Comparison of ENCODE assay signal across 15 cellular contexts in genomic region chr5:111635151-111635945, GRCh38.
DNase-seq lines count a peak whose midpoint lies in the region; ATAC-seq, FAIRE-seq and TF ChIP-seq lines count a peak whose summit lies in the region.
"Had no signal": no experiment of that assay in that cellular context is flagged by ENCODE, and none has a peak within 500 bp of the region (broad histone marks: within the 10 kb centered on the region; RNA-seq: fewer than 3 reads in every experiment).

No MANE protein-coding gene starts in this region.

- H3K56ac ChIP-seq in IMR-90 (ENCODE audit: extremely low read depth, insufficient read depth, low read length) = no peak overlapping the region

- BruUV-seq in IMR-90 (replicated peaks; lab: Mats Ljungman, UMichigan) = no TSS peak

- no peak overlapping the region for H4K91ac ChIP-seq in IMR-90 (ENCODE audit: insufficient read depth, low read depth, low read length)
- H4K91ac ChIP-seq in neuronal stem cell (ENCODE audit: low read depth, low read length, poor library complexity) = no peak overlapping the region

- H3K14ac ChIP-seq in IMR-90 (replicated peaks; ENCODE audit: low read depth, low read length) = no peak overlapping the region
- no peak overlapping the region for H3K14ac ChIP-seq in neuronal stem cell (ENCODE audit: low read length)

- H2AFZ ChIP-seq in IMR-90 (replicated peaks; ENCODE audit: low read length, poor library complexity) (no peak overlapping the region), fibroblast of lung (ENCODE audit: low read length) (no peak overlapping the region), neuronal stem cell (ENCODE audit: low read length) (no peak overlapping the region)

- H2BK12ac ChIP-seq in neuronal stem cell (ENCODE audit: low read length) = no peak overlapping the region

- H2BK15ac ChIP-seq in IMR-90 (ENCODE audit: low read depth, low read length) = no peak overlapping the region
- H2BK15ac ChIP-seq in neuronal stem cell (ENCODE audit: low read length) = no peak overlapping the region

- TF ChIP-seq RAD21 in IMR-90 (IDR thresholded peaks at IDR 0.05; ENCODE audit: low read length) = no peak

- H3K4ac ChIP-seq in IMR-90 (ENCODE audit: low read depth, low read length) = no peak overlapping the region
- H3K4ac ChIP-seq in neuronal stem cell (ENCODE audit: low read length) = no peak overlapping the region

- TF ChIP-seq CTCF in IMR-90 (conservative IDR thresholded peaks at IDR 0.05; ENCODE audit: low read depth, low read length) (no peak), fibroblast of lung (conservative IDR thresholded peaks at IDR 0.05 in 1 of 2, IDR thresholded peaks at IDR 0.05 in 1 of 2; ENCODE audit: low read depth in 1 of 2, low read length in 2 of 2) (no peak)

- FAIRE-seq in H54 (lab: Jason Lieb, UNC) = no peak

- WGBS in IMR-90 (ENCODE audit: extremely low coverage in 2 of 2, insufficient read length in 1 of 2), 2 experiments = no CpG with 5 or more reads among the region's 7 CpGs
- no CpG with 5 or more reads among the region's 7 CpGs for WGBS in neuronal stem cell (ENCODE audit: extremely low coverage in 2 of 2, insufficient read length in 2 of 2, insufficient replicate concordance in 1 of 2), 2 donors

- intact Hi-C loops in IMR-90 (cut with micrococcal nuclease) = no loop called here

- H3K4me1 ChIP-seq in IMR-90 (ENCODE audit: control insufficient read depth, insufficient read depth, low read length) = no peaks in the 10 kb centered on the region; the same call in 1 of the 2 replicates
- no peaks in the 10 kb centered on the region for H3K4me1 ChIP-seq in fibroblast of lung (ENCODE audit: control insufficient read depth, extremely low read depth, insufficient read depth, low read length)
- H3K4me1 ChIP-seq in neuronal stem cell (ENCODE audit: control insufficient read depth in 2 of 2, insufficient read depth in 1 of 2, low read depth in 1 of 2, low read length in 2 of 2) = no peaks in the 10 kb centered on the region

- no peak overlapping the region for H2BK5ac ChIP-seq in IMR-90 (ENCODE audit: low read depth, low read length, poor library complexity, severe bottlenecking)
- H2BK5ac ChIP-seq in neuronal stem cell (ENCODE audit: low read length) = no peak overlapping the region

- H2AK9ac ChIP-seq in IMR-90 (replicated peaks; ENCODE audit: low read depth, low read length, poor library complexity) = no peak overlapping the region

- H2AK5ac ChIP-seq in IMR-90 (ENCODE audit: low read depth, low read length) (no peak overlapping the region), neuronal stem cell (ENCODE audit: low read depth, low read length) (no peak overlapping the region)

- POLR2A ChIA-PET in IMR-90 (lab: Charles Lee; ENCODE audit: unreplicated experiment) = no interaction called here

- dilution Hi-C loops in IMR-90 (cut with HindIII; ENCODE audit: low sequenced_read_pairs, unreplicated experiment) = no loop called here

- H3K4me3 ChIP-seq in IMR-90 (ENCODE audit: insufficient read depth, low read depth, low read length) (no peak overlapping the region), fibroblast of lung (replicated peaks in 1 of 4; ENCODE audit: control extremely low read depth in 1 of 4, insufficient read depth in 1 of 4, low read depth in 3 of 4, low read length in 4 of 4) (no peak overlapping the region), neuronal stem cell (ENCODE audit: low read length in 2 of 2) (no peak overlapping the region)

- no peak overlapping the region for H3K27ac ChIP-seq in IMR-90 (ENCODE audit: insufficient read depth, low read length)
- H3K27ac ChIP-seq in fibroblast of lung (ENCODE audit: insufficient read depth, low read length) = no peak overlapping the region
- H3K27ac ChIP-seq in neuronal stem cell (replicated peaks; ENCODE audit: low read length) = no peak overlapping the region

- H2BK120ac ChIP-seq in IMR-90 (ENCODE audit: low read depth, low read length) (no peak overlapping the region), neuronal stem cell (ENCODE audit: low read depth, low read length) (no peak overlapping the region)

- H3K9ac ChIP-seq in IMR-90 (ENCODE audit: low read depth, low read length) (no peak overlapping the region), fibroblast of lung (ENCODE audit: insufficient read depth, low read length) (no peak overlapping the region), neuronal stem cell (ENCODE audit: low read depth, low read length, poor library complexity) (no peak overlapping the region)

- no peak for DNase-seq in IMR-90
- DNase-seq in NCI-H2171 treated with DMSO at 0.1 percent for 48 hours (lab: John Stamatoyannopoulos, UW) = peak; percentile 85
- peak; percentile 9 to 33 for DNase-seq in fibroblast of lung (ENCODE audit: low read depth in 2 of 2)
- peak; percentile 3 for DNase-seq in neuronal stem cell (ENCODE audit: low spot score)
- DNase-seq in GOT3 (lab: John Stamatoyannopoulos, UW) = no peak
- no peak for DNase-seq in COLO668 (lab: John Stamatoyannopoulos, UW; ENCODE audit: unreplicated experiment)
- DNase-seq in H54 (ENCODE audit: insufficient read length, low spot score) = no peak
- DNase-seq: activated CD4-positive, alpha-beta T cell treated with anti-CD3 and anti-CD28 coated beads, Interleukin-2, amount 50 U/mL, for 1 hour; activated T-cell treated with anti-CD3 and anti-CD28 coated beads, Interleukin-2, amount 50 U/mL, for 72 hours; foreskin melanocyte; NCI-H1436; SIG-M5; stimulated activated CD4-positive, alpha-beta T cell treated with anti-CD3 and anti-CD28 coated beads, Interleukin-2, amount 100 ng/mL, for 48 hours; T1000 had no signal

- H3K4me2 ChIP-seq in IMR-90 (ENCODE audit: low read depth, low read length) = no peak overlapping the region
- H3K4me2 ChIP-seq in fibroblast of lung (ENCODE audit: extremely low read depth, insufficient read depth, low read length) = no peak overlapping the region
- H3K4me2 ChIP-seq in neuronal stem cell (ENCODE audit: insufficient read depth, low read length, poor library complexity, severe bottlenecking) = no peak overlapping the region

- H3K36me3 ChIP-seq in IMR-90 (ENCODE audit: control insufficient read depth, insufficient read depth, low read length) = no peaks in the 10 kb centered on the region
- no peaks in the 10 kb centered on the region for H3K36me3 ChIP-seq in fibroblast of lung (ENCODE audit: control insufficient read depth, insufficient read depth, low read length)
- no peaks in the 10 kb centered on the region for H3K36me3 ChIP-seq in neuronal stem cell (replicated peaks in 1 of 2; ENCODE audit: control insufficient read depth in 2 of 2, insufficient read depth in 2 of 2, low read length in 2 of 2)

- H3K18ac ChIP-seq in IMR-90 (ENCODE audit: low read depth, low read length) (no peak overlapping the region), neuronal stem cell (ENCODE audit: low read length) (no peak overlapping the region)

- H3K9me3 ChIP-seq in IMR-90 (ENCODE audit: control insufficient read depth, insufficient read depth, low read length) (peaks cover 15% of the 10 kb centered on the region), fibroblast of lung (ENCODE audit: control insufficient read depth, insufficient read depth, low read depth, low read length) (no peaks in the 10 kb centered on the region), neuronal stem cell (replicated peaks in 1 of 2; ENCODE audit: control insufficient read depth in 2 of 2, insufficient read depth in 1 of 2, low read depth in 1 of 2, low read length in 2 of 2) (peaks cover 0 to 16% of the 10 kb centered on the region in 2 donors)

- no peaks in the 10 kb centered on the region for H4K20me1 ChIP-seq in IMR-90 (ENCODE audit: insufficient read depth, low read length)
- no peaks in the 10 kb centered on the region for H4K20me1 ChIP-seq in fibroblast of lung (ENCODE audit: control insufficient read depth, extremely low read depth, insufficient read depth, low read length)

- ATAC-seq in IMR-90 (ENCODE audit: low read depth) = peak; percentile 11; the same call in 1 of the 2 replicates
- no peak for ATAC-seq in GM18505 (IDR thresholded peaks at IDR 0.05; ENCODE audit: unreplicated experiment)
- ATAC-seq: activated T-cell treated with anti-CD3 and anti-CD28 coated beads, Interleukin-2, amount 50 U/mL, for 72 hours had no signal

- in situ Hi-C loops in IMR-90 (cut with MboI; ENCODE audit: low sequenced_read_pairs) = no loop called here

- no peaks in the 10 kb centered on the region for H3K79me2 ChIP-seq in fibroblast of lung (ENCODE audit: control insufficient read depth, insufficient read depth, low read length)

- H3K27me3 ChIP-seq in IMR-90 (ENCODE audit: control insufficient read depth, insufficient read depth, low read length) = peaks cover 4% of the 10 kb centered on the region; the same call in 1 of the 2 replicates
- no peaks in the 10 kb centered on the region for H3K27me3 ChIP-seq in fibroblast of lung (ENCODE audit: control insufficient read depth, insufficient read depth, low read length)
- no peaks in the 10 kb centered on the region for H3K27me3 ChIP-seq in neuronal stem cell (ENCODE audit: control insufficient read depth in 3 of 3, insufficient read depth in 3 of 3, low read depth in 1 of 3, low read length in 3 of 3)

- H3K23ac ChIP-seq in IMR-90 (ENCODE audit: low read depth, low read length) (no peak overlapping the region), neuronal stem cell (ENCODE audit: low read depth, low read length, poor library complexity) (no peak overlapping the region)

- no peak overlapping the region for H2BK20ac ChIP-seq in IMR-90 (ENCODE audit: low read depth, low read length)

- H3K79me1 ChIP-seq in IMR-90 (ENCODE audit: low read depth in 1 of 2, low read length in 2 of 2) = no peaks in the 10 kb centered on the region
- H3K79me1 ChIP-seq in neuronal stem cell (ENCODE audit: low read depth, low read length) = no peaks in the 10 kb centered on the region

- CTCF ChIA-PET in IMR-90 (lab: Yijun Ruan, JAX) = no interaction called here

- no peak overlapping the region for H4K5ac ChIP-seq in IMR-90 (ENCODE audit: low read depth, low read length)

- H4K8ac ChIP-seq in IMR-90 (ENCODE audit: low read depth in 2 of 2, low read length in 2 of 2) (no peak overlapping the region), neuronal stem cell (ENCODE audit: low read depth, low read length) (no peak overlapping the region)

- TF ChIP-seq POLR2A in IMR-90 (IDR thresholded peaks at IDR 0.05; ENCODE audit: low read depth, low read length) (no peak), H54 (IDR thresholded peaks at IDR 0.05; ENCODE audit: low read depth, low read length) (no peak), GM18505 (IDR thresholded peaks at IDR 0.05; ENCODE audit: borderline replicate concordance, extremely low read depth, insufficient read depth, insufficient read length) (no peak)

- H3K9me1 ChIP-seq in IMR-90 (ENCODE audit: insufficient read depth, low read length) = no peaks in the 10 kb centered on the region

TF ChIP-seq in IMR-90, 13 proteins besides CTCF, POLR2A, EP300 and RAD21 (continues in another document):
- TF ChIP-seq CEBPB (IDR thresholded peaks at IDR 0.05; ENCODE audit: low read depth, low read length) = no peak

Comparison
In these comparisons a context has a peak if more than half of its experiments do, and no peak if none do; other contexts are left out.
1. DNase-seq: peak in NCI-H2171 treated with DMSO at 0.1 percent for 48 hours (single experiment), fibroblast of lung (2 of 2) and neuronal stem cell (single experiment); none in IMR-90 (single experiment), GOT3 (single experiment), COLO668 (single experiment) and H54 (single experiment).